1 cellular context compared by ENCODE assay signal in genomic region chr22:38238519-38239051, GRCh38.
TF ChIP-seq lines count a peak whose summit lies in the region.

No MANE protein-coding gene starts in this region.

TF ChIP-seq in SK-N-SH treated with all-trans-retinoic acid at 6 μM for 48 hours, 23 proteins besides CTCF, POLR2A, EP300 and RAD21 (continued from another document):
- no peak for TF ChIP-seq PATZ1 (CRISPR knock-in tag; IDR thresholded peaks at IDR 0.05; ENCODE audit: borderline replicate concordance)
- no peak for TF ChIP-seq POU6F1 (CRISPR knock-in tag; IDR thresholded peaks at IDR 0.05; ENCODE audit: borderline replicate concordance, low read depth)
- no peak for TF ChIP-seq ZFP3 (CRISPR knock-in tag; IDR thresholded peaks at IDR 0.05)
- no peak for TF ChIP-seq ESRRG (CRISPR knock-in tag; IDR thresholded peaks at IDR 0.05)
- no peak for TF ChIP-seq CSRNP3 (CRISPR knock-in tag; IDR thresholded peaks at IDR 0.05)
- no peak for TF ChIP-seq BACH2 (CRISPR knock-in tag; IDR thresholded peaks at IDR 0.05; ENCODE audit: borderline replicate concordance)
- TF ChIP-seq ARNTL (CRISPR knock-in tag; IDR thresholded peaks at IDR 0.05; ENCODE audit: borderline replicate concordance, low read depth), result no peak
- no peak for TF ChIP-seq OSR1 (CRISPR knock-in tag; IDR thresholded peaks at IDR 0.05)
